ENCODE assay signal across 12 cellular contexts in genomic region chr3:148643389-148643840, GRCh38. TPM values are rescaled to one million over a fixed set of nuclear protein-coding genes. Genes with fewer than 3 reads are reported as not detected.
A peak's percentile ranks its signal among the peaks of the same experiment; 100 is the strongest.
DNase-seq lines count a peak whose midpoint lies in the region; TF ChIP-seq lines count a peak whose summit lies in the region.
"Had no signal": no experiment of that assay in that cellular context is flagged by ENCODE, and none has a peak within 500 bp of the region (broad histone marks: within the 10 kb centered on the region; RNA-seq: fewer than 3 reads in every experiment).

No MANE protein-coding gene starts in this region.

- TF ChIP-seq CTCF in HFFc6 (IDR thresholded peaks at IDR 0.05) (no peak), smooth muscle cell (IDR thresholded peaks at IDR 0.05; ENCODE audit: borderline replicate concordance, insufficient read depth, poor library complexity, severe bottlenecking) (no peak)

- H3K36me3 Mint-ChIP-seq in HFFc6 (ENCODE audit: low read depth): no peaks in the 10 kb centered on the region

- no peaks in the 10 kb centered on the region for H3K36me3 ChIP-seq in smooth muscle cell (ENCODE audit: low read depth)
- H3K36me3 ChIP-seq: neutrophil, upper lobe of left lung had no signal

- H3K9me3 Mint-ChIP-seq in HFFc6: no peaks in the 10 kb centered on the region

- H3K4me1 ChIP-seq in smooth muscle cell (ENCODE audit: low read depth): peaks cover 13% of the 10 kb centered on the region
- H3K4me1 ChIP-seq: upper lobe of left lung had no signal

- H3K9ac ChIP-seq in smooth muscle cell (ENCODE audit: low read depth): no peak overlapping the region

- DNase-seq in HFFc6: peak; percentile 80
- peak; percentile 22 for DNase-seq in brain pericyte (ENCODE audit: low read depth, low spot score)
- peak; percentile 42 for DNase-seq in hepatic stellate cell (ENCODE audit: low spot score)
- no peak for DNase-seq in smooth muscle cell (lab: John Stamatoyannopoulos, UW; ENCODE audit: unreplicated experiment)
- DNase-seq in HUDEP-2 (lab: John Stamatoyannopoulos, UW; ENCODE audit: unreplicated experiment in 76 of 76): no peak
- no peak for DNase-seq in NCI-H524 treated with DMSO at 0.1 percent for 48 hours (lab: John Stamatoyannopoulos, UW)
- DNase-seq in foreskin melanocyte: no peak
- DNase-seq in SW 1271 (lab: John Stamatoyannopoulos, UW): no peak
- DNase-seq: DND-41, NCI-H1436, upper lobe of left lung had no signal

- H3K27ac ChIP-seq in smooth muscle cell (ENCODE audit: low read depth): peak overlapping the region; percentile 77
- H3K27ac ChIP-seq: neutrophil, upper lobe of left lung had no signal

- WGBS in smooth muscle cell (ENCODE audit: low lambda C conversion rate): 14% methylated on average over 4 of the region's 4 CpGs

- no peaks in the 10 kb centered on the region for H4K20me1 ChIP-seq in smooth muscle cell (ENCODE audit: low read depth)

- H3K4me3 ChIP-seq in smooth muscle cell: no peak overlapping the region
- H3K4me3 ChIP-seq: upper lobe of left lung had no signal

- H2AFZ ChIP-seq in smooth muscle cell (ENCODE audit: low read depth): peak overlapping the region; percentile 59

- H3K9me3 ChIP-seq in smooth muscle cell (replicated peaks; ENCODE audit: low read depth): no peaks in the 10 kb centered on the region
- H3K9me3 ChIP-seq: neutrophil, upper lobe of left lung had no signal

- H3K79me2 ChIP-seq in smooth muscle cell (ENCODE audit: low read depth): no peaks in the 10 kb centered on the region

- no peaks in the 10 kb centered on the region for H3K27me3 ChIP-seq in smooth muscle cell (ENCODE audit: low read depth)
- H3K27me3 ChIP-seq: neutrophil, upper lobe of left lung had no signal

- H3K4me1 Mint-ChIP-seq in HFFc6 (ENCODE audit: low read depth): peaks cover 58% of the 10 kb centered on the region

- H3K27me3 Mint-ChIP-seq in HFFc6 (ENCODE audit: insufficient read depth): no peaks in the 10 kb centered on the region

- H3K4me3 Mint-ChIP-seq in HFFc6: peak overlapping the region; percentile 15; the same call in 1 of the 2 replicates

- peak overlapping the region; percentile 24 for H3K4me2 ChIP-seq in smooth muscle cell

- peak overlapping the region; percentile 77 for H3K27ac Mint-ChIP-seq in HFFc6

- peaks cover 8% of the 10 kb centered on the region for H3F3A ChIP-seq in smooth muscle cell (ENCODE audit: low read depth)

RNA-seq across cellular contexts. Expression of gene AGTR1, which starts 54.3 kb away (rescaled TPM):
- under 1 TPM in 3 of 6 experiments, not detected in 3; 0.10 to 0.14 (median 0.12) TPM for total RNA-seq in HFFc6 (2021; fragmentation: NEBNext Ultra II Directional; extraction: Animal tissue kit (Norgen Biotek cat#: 25700))
- 4.0 and 5.8 TPM in 2 replicates for total RNA-seq in smooth muscle cell
- polyA plus RNA-seq in smooth muscle cell: 0.98 and 3.2 TPM in 2 replicates

Comparison
In these comparisons a context has a peak if more than half of its experiments do, and no peak if none do; other contexts are left out.
1. DNase-seq: peak in HFFc6 (single experiment), brain pericyte (single experiment) and hepatic stellate cell (single experiment); none in smooth muscle cell (single experiment), HUDEP-2 (0 of 76), NCI-H524 treated with DMSO at 0.1 percent for 48 hours (single experiment), foreskin melanocyte (single experiment) and SW 1271 (0 of 2).